In genomic region chr4:61638600-61638999, GRCh38 we compare ENCODE assay signal across 16 cellular contexts.
A peak's percentile ranks its signal among the peaks of the same experiment; 100 is the strongest.
DNase-seq lines count a peak whose midpoint lies in the region; ATAC-seq and TF ChIP-seq lines count a peak whose summit lies in the region.
"Had no signal": no experiment of that assay in that cellular context is flagged by ENCODE, and none has a peak within 500 bp of the region (broad histone marks: within the 10 kb centered on the region; RNA-seq: fewer than 3 reads in every experiment).

No MANE protein-coding gene starts in this region.

- H3K4me1 ChIP-seq in mesenchymal stem cell (ENCODE audit: control insufficient read depth, insufficient read depth, low read depth, low read length) = no peaks in the 10 kb centered on the region
- H3K4me1 ChIP-seq: BLaER1 had no signal

- no peak overlapping the region for H3K27ac Mint-ChIP-seq in stimulated activated naive CD8-positive, alpha-beta T cell treated with anti-CD3 and anti-CD28 coated beads, Interleukin-15, amount 100 ng/mL, for 72 hours
- H3K27ac Mint-ChIP-seq: CD8-positive, alpha-beta memory T cell; H9 had no signal

- ATAC-seq in GM21381 (IDR thresholded peaks at IDR 0.05; ENCODE audit: unreplicated experiment) = no peak
- no peak for ATAC-seq in stimulated activated naive CD8-positive, alpha-beta T cell treated with anti-CD3 and anti-CD28 coated beads, Interleukin-15, amount 100 ng/mL, for 72 hours

- WGBS in mesenchymal stem cell = no CpG with 5 or more reads among the region's 1 CpG

- H3K23ac ChIP-seq in mesenchymal stem cell (ENCODE audit: low read length in 2 of 2) = no peak overlapping the region

- H3K27me3 Mint-ChIP-seq in stimulated activated naive CD8-positive, alpha-beta T cell treated with anti-CD3 and anti-CD28 coated beads, Interleukin-15, amount 100 ng/mL, for 72 hours = no peaks in the 10 kb centered on the region
- H3K27me3 Mint-ChIP-seq: CD8-positive, alpha-beta memory T cell had no signal

- no peak overlapping the region for H2AK5ac ChIP-seq in mesenchymal stem cell (ENCODE audit: low read length, severe bottlenecking)

- H3K27ac ChIP-seq in mesenchymal stem cell (ENCODE audit: low read length, poor library complexity, severe bottlenecking) = no peak overlapping the region
- H3K27ac ChIP-seq: BLaER1, KMS-11 had no signal

- TF ChIP-seq CTCF in cardiac fibroblast (IDR thresholded peaks at IDR 0.05; ENCODE audit: low read depth, low read length) = no peak

- H3K36me3 ChIP-seq in mesenchymal stem cell (ENCODE audit: control insufficient read depth in 1 of 2, insufficient read depth in 2 of 2, low read depth in 1 of 2, low read length in 2 of 2) = no peaks in the 10 kb centered on the region
- H3K36me3 ChIP-seq: BLaER1 had no signal

- no peak overlapping the region for H3K9ac ChIP-seq in mesenchymal stem cell (ENCODE audit: low read length)
- H3K9ac ChIP-seq: BLaER1, KMS-11 had no signal

- no peak overlapping the region for H3K4ac ChIP-seq in mesenchymal stem cell (ENCODE audit: low read depth in 1 of 2, low read length in 2 of 2)

- no peaks in the 10 kb centered on the region for H3K27me3 ChIP-seq in mesenchymal stem cell (ENCODE audit: control insufficient read depth in 1 of 2, insufficient read depth in 1 of 2, low read length in 2 of 2)
- H3K27me3 ChIP-seq: BLaER1 had no signal

- H4K8ac ChIP-seq in mesenchymal stem cell (ENCODE audit: low read length) = no peak overlapping the region

- no peaks in the 10 kb centered on the region for H3K79me1 ChIP-seq in mesenchymal stem cell (replicated peaks; ENCODE audit: low read length, poor library complexity, severe bottlenecking)

- peaks cover 6 to 20% of the 10 kb centered on the region in 2 donors for H3K9me3 Mint-ChIP-seq in stimulated activated naive CD8-positive, alpha-beta T cell treated with anti-CD3 and anti-CD28 coated beads, Interleukin-15, amount 100 ng/mL, for 72 hours

- H3K9me3 ChIP-seq in mesenchymal stem cell (ENCODE audit: control insufficient read depth, low read length) = no peaks in the 10 kb centered on the region
- H3K9me3 ChIP-seq: BLaER1 had no signal

- H2BK12ac ChIP-seq in mesenchymal stem cell (ENCODE audit: low read length in 2 of 2) = no peak overlapping the region

- no peak overlapping the region for H2BK5ac ChIP-seq in mesenchymal stem cell (ENCODE audit: low read depth, low read length, poor library complexity, severe bottlenecking)

- no peak overlapping the region for H3K4me2 ChIP-seq in mesenchymal stem cell (ENCODE audit: low read length, poor library complexity, severe bottlenecking)
- H3K4me2 ChIP-seq: BLaER1, KMS-11 had no signal

- DNase-seq in HT1080 (ENCODE audit: low read depth) (peak; percentile 42), OCI-M1 (lab: John Stamatoyannopoulos, UW) (peak; percentile 18), cardiac fibroblast (ENCODE audit: low read depth in 2 of 2) (peak; percentile 5 to 76), mesenchymal stem cell (peak; percentile 86), SW480 (ENCODE audit: low spot score) (no peak), NCI-H526 (lab: John Stamatoyannopoulos, UW) (no peak)
- no peak for DNase-seq in stimulated activated naive CD8-positive, alpha-beta T cell treated with anti-CD3 and anti-CD28 coated beads, Interleukin-15, amount 100 ng/mL, for 72 hours
- DNase-seq: CD8-positive, alpha-beta memory T cell; EL; H9; NCI-H1105 treated with DMSO at 0.1 percent for 48 hours; NCI-H2029; NCI-H774 had no signal

- no peak overlapping the region for H3K14ac ChIP-seq in mesenchymal stem cell (ENCODE audit: low read length in 2 of 2)

- no peak overlapping the region for H2BK120ac ChIP-seq in mesenchymal stem cell (ENCODE audit: low read depth, low read length)

- no peaks in the 10 kb centered on the region for H3K4me1 Mint-ChIP-seq in stimulated activated naive CD8-positive, alpha-beta T cell treated with anti-CD3 and anti-CD28 coated beads, Interleukin-15, amount 100 ng/mL, for 72 hours
- H3K4me1 Mint-ChIP-seq: CD8-positive, alpha-beta memory T cell; H9 had no signal

- peak overlapping the region in 1 of 2 experiments; percentile 46 for H3K18ac ChIP-seq in mesenchymal stem cell (ENCODE audit: low read depth in 1 of 2, low read length in 2 of 2)

- no peak overlapping the region for H2BK15ac ChIP-seq in mesenchymal stem cell (ENCODE audit: low read depth, poor library complexity, severe bottlenecking)

- H4K91ac ChIP-seq in mesenchymal stem cell (ENCODE audit: low read length) = no peak overlapping the region

- H2AFZ ChIP-seq in mesenchymal stem cell (ENCODE audit: low read depth, low read length) = no peak overlapping the region

- H3K4me3 ChIP-seq in cardiac fibroblast (replicated peaks in 1 of 2; ENCODE audit: low read depth in 2 of 2, low read length in 2 of 2) (no peak overlapping the region), mesenchymal stem cell (ENCODE audit: insufficient read depth in 1 of 2, low read depth in 1 of 2, low read length in 2 of 2) (no peak overlapping the region)
- H3K4me3 ChIP-seq: BLaER1 had no signal

- no peak overlapping the region for H3K4me3 Mint-ChIP-seq in stimulated activated naive CD8-positive, alpha-beta T cell treated with anti-CD3 and anti-CD28 coated beads, Interleukin-15, amount 100 ng/mL, for 72 hours
- H3K4me3 Mint-ChIP-seq: CD8-positive, alpha-beta memory T cell; H9 had no signal

Comparison
In these comparisons a context has a peak if more than half of its experiments do, and no peak if none do; other contexts are left out.
1. DNase-seq: peak in HT1080 (single experiment), OCI-M1 (single experiment), cardiac fibroblast (2 of 2) and mesenchymal stem cell (single experiment); none in SW480 (single experiment), stimulated activated naive CD8-positive, alpha-beta T cell treated with anti-CD3 and anti-CD28 coated beads, Interleukin-15, amount 100 ng/mL, for 72 hours (0 of 2) and NCI-H526 (0 of 2).